Comparison of ENCODE assay signal across 1 cellular context in genomic region chr6:41602422-41602743, GRCh38.
TF ChIP-seq lines count a peak whose summit lies in the region.

No MANE protein-coding gene starts in this region.

TF ChIP-seq in IMR-90, 13 proteins besides CTCF, POLR2A, EP300 and RAD21:
- no peak for TF ChIP-seq RFX5 (IDR thresholded peaks at IDR 0.05; ENCODE audit: low read depth, low read length)
- TF ChIP-seq, protein P1, sequence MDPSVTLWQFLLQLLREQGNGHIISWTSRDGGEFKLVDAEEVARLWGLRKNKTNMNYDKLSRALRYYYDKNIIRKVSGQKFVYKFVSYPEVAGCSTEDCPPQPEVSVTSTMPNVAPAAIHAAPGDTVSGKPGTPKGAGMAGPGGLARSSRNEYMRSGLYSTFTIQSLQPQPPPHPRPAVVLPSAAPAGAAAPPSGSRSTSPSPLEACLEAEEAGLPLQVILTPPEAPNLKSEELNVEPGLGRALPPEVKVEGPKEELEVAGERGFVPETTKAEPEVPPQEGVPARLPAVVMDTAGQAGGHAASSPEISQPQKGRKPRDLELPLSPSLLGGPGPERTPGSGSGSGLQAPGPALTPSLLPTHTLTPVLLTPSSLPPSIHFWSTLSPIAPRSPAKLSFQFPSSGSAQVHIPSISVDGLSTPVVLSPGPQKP (IDR thresholded peaks at IDR 0.05; ENCODE audit: borderline replicate concordance, low read depth, low read length) = no peak
- TF ChIP-seq BHLHE40 (IDR thresholded peaks at IDR 0.05; ENCODE audit: low read depth, low read length) = no peak
- no peak for TF ChIP-seq MXI1 (IDR thresholded peaks at IDR 0.05; ENCODE audit: borderline replicate concordance, low read depth, low read length)
- TF ChIP-seq CEBPB (IDR thresholded peaks at IDR 0.05; ENCODE audit: low read depth, low read length) = no peak
- TF ChIP-seq CHD1 (IDR thresholded peaks at IDR 0.05; ENCODE audit: low read depth, low read length) = no peak
- TF ChIP-seq, protein P2, sequence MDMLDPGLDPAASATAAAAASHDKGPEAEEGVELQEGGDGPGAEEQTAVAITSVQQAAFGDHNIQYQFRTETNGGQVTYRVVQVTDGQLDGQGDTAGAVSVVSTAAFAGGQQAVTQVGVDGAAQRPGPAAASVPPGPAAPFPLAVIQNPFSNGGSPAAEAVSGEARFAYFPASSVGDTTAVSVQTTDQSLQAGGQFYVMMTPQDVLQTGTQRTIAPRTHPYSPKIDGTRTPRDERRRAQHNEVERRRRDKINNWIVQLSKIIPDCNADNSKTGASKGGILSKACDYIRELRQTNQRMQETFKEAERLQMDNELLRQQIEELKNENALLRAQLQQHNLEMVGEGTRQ (IDR thresholded peaks at IDR 0.05; ENCODE audit: low read depth, low read length) = no peak
- TF ChIP-seq RCOR1 (IDR thresholded peaks at IDR 0.05; ENCODE audit: insufficient replicate concordance, low read length) = no peak
- TF ChIP-seq MAZ (IDR thresholded peaks at IDR 0.05; ENCODE audit: borderline replicate concordance, low read depth, low read length) = no peak
- TF ChIP-seq FOS (IDR thresholded peaks at IDR 0.05; ENCODE audit: low read depth, low read length) = no peak
- no peak for TF ChIP-seq SMC3 (IDR thresholded peaks at IDR 0.05; ENCODE audit: low read depth, low read length)
- TF ChIP-seq NFE2L2 (IDR thresholded peaks at IDR 0.05; ENCODE audit: low read depth, low read length) = no peak
